Comparison of ENCODE assay signal across 21 cellular contexts in genomic region chr1:115474166-115474565, GRCh38.
DNase-seq lines count a peak whose midpoint lies in the region; ATAC-seq and TF ChIP-seq lines count a peak whose summit lies in the region.
"Had no signal": no experiment of that assay in that cellular context is flagged by ENCODE, and none has a peak within 500 bp of the region (broad histone marks: within the 10 kb centered on the region; RNA-seq: fewer than 3 reads in every experiment).

No MANE protein-coding gene starts in this region.

- no peak overlapping the region for H4K91ac ChIP-seq in IMR-90 (ENCODE audit: insufficient read depth, low read depth, low read length)
- no peak overlapping the region for H4K91ac ChIP-seq in neuronal stem cell (ENCODE audit: low read depth, low read length, poor library complexity)

- H3K4me3 ChIP-seq in IMR-90 (ENCODE audit: insufficient read depth, low read depth, low read length) (no peak overlapping the region), RWPE2 (ENCODE audit: severe bottlenecking) (no peak overlapping the region), neuronal stem cell (ENCODE audit: low read length in 2 of 2) (no peak overlapping the region)
- H3K4me3 ChIP-seq: A549, GM12878, K562 had no signal

- H3K4ac ChIP-seq in IMR-90 (ENCODE audit: low read depth, low read length) (no peak overlapping the region), neuronal stem cell (ENCODE audit: low read length) (no peak overlapping the region)

- POLR2A ChIA-PET in IMR-90 (lab: Charles Lee; ENCODE audit: unreplicated experiment): no interaction called here

- CTCF ChIA-PET in IMR-90 (lab: Yijun Ruan, JAX): interaction anchor here (0.7 kb wide), 1 partner anchor 64 kb away, joined by 3 read pairs; no protein-coding TSS in a partner anchor

- no peak overlapping the region for H2BK5ac ChIP-seq in IMR-90 (ENCODE audit: low read depth, low read length, poor library complexity, severe bottlenecking)
- H2BK5ac ChIP-seq in neuronal stem cell (ENCODE audit: low read length): no peak overlapping the region

- H3K56ac ChIP-seq in IMR-90 (ENCODE audit: extremely low read depth, insufficient read depth, low read length): no peak overlapping the region

- H3K18ac ChIP-seq in IMR-90 (ENCODE audit: low read depth, low read length) (no peak overlapping the region), neuronal stem cell (ENCODE audit: low read length) (peak overlapping the region; percentile 63)

- H2BK15ac ChIP-seq in IMR-90 (ENCODE audit: low read depth, low read length) (no peak overlapping the region), neuronal stem cell (ENCODE audit: low read length) (no peak overlapping the region)

- H3K9me3 ChIP-seq in IMR-90 (ENCODE audit: control insufficient read depth, insufficient read depth, low read length) (no peaks in the 10 kb centered on the region), RWPE2 (ENCODE audit: severe bottlenecking) (no peaks in the 10 kb centered on the region), neuronal stem cell (replicated peaks in 1 of 2; ENCODE audit: control insufficient read depth in 2 of 2, insufficient read depth in 1 of 2, low read depth in 1 of 2, low read length in 2 of 2) (no peaks in the 10 kb centered on the region)
- H3K9me3 ChIP-seq: A549, SK-N-SH had no signal

- H3K23ac ChIP-seq in IMR-90 (ENCODE audit: low read depth, low read length): no peak overlapping the region
- no peak overlapping the region for H3K23ac ChIP-seq in neuronal stem cell (ENCODE audit: low read depth, low read length, poor library complexity)

- no peaks in the 10 kb centered on the region for H4K20me1 ChIP-seq in IMR-90 (ENCODE audit: insufficient read depth, low read length)

- intact Hi-C loops in IMR-90 (cut with micrococcal nuclease): no loop called here

- no peak overlapping the region for H3K27ac ChIP-seq in IMR-90 (ENCODE audit: insufficient read depth, low read length)
- peak overlapping the region; percentile 21 for H3K27ac ChIP-seq in RWPE2 (ENCODE audit: poor library complexity, severe bottlenecking)
- H3K27ac ChIP-seq in epithelial cell of prostate: no peak overlapping the region
- H3K27ac ChIP-seq in neuronal stem cell (replicated peaks; ENCODE audit: low read length): no peak overlapping the region
- H3K27ac ChIP-seq: A549 had no signal

- H2AK9ac ChIP-seq in IMR-90 (replicated peaks; ENCODE audit: low read depth, low read length, poor library complexity): peak overlapping the region; percentile 38

- in situ Hi-C loops in IMR-90 (cut with MboI; ENCODE audit: low sequenced_read_pairs): loop anchor here (10.0 kb wide), 1 partner anchor 489 kb away; no protein-coding TSS in a partner anchor

- no peaks in the 10 kb centered on the region for H3K36me3 ChIP-seq in IMR-90 (ENCODE audit: control insufficient read depth, insufficient read depth, low read length)
- H3K36me3 ChIP-seq in RWPE2 (ENCODE audit: low read depth): no peaks in the 10 kb centered on the region
- no peaks in the 10 kb centered on the region for H3K36me3 ChIP-seq in neuronal stem cell (replicated peaks in 1 of 2; ENCODE audit: control insufficient read depth in 2 of 2, insufficient read depth in 2 of 2, low read length in 2 of 2)

- ATAC-seq in IMR-90 (ENCODE audit: low read depth) (no peak), RWPE2 (ENCODE audit: low read depth) (peak; percentile 37)
- ATAC-seq: A549, GM12878, K562 had no signal

- no peak for TF ChIP-seq POLR2A in IMR-90 (IDR thresholded peaks at IDR 0.05; ENCODE audit: low read depth, low read length)

- H2AFZ ChIP-seq in IMR-90 (replicated peaks; ENCODE audit: low read length, poor library complexity) (no peak overlapping the region), neuronal stem cell (ENCODE audit: low read length) (no peak overlapping the region)

- no peak overlapping the region for H3K4me2 ChIP-seq in IMR-90 (ENCODE audit: low read depth, low read length)
- no peak overlapping the region for H3K4me2 ChIP-seq in neuronal stem cell (ENCODE audit: insufficient read depth, low read length, poor library complexity, severe bottlenecking)
- H3K4me2 ChIP-seq: A549, SK-N-SH had no signal

- TF ChIP-seq CTCF in IMR-90 (conservative IDR thresholded peaks at IDR 0.05; ENCODE audit: low read depth, low read length) (no peak), RWPE2 (IDR thresholded peaks at IDR 0.05; ENCODE audit: poor library complexity, severe bottlenecking) (no peak)

- no peaks in the 10 kb centered on the region for H3K79me1 ChIP-seq in IMR-90 (ENCODE audit: low read depth in 1 of 2, low read length in 2 of 2)
- no peaks in the 10 kb centered on the region for H3K79me1 ChIP-seq in neuronal stem cell (ENCODE audit: low read depth, low read length)

- no TSS peak for BruUV-seq in IMR-90 (replicated peaks; lab: Mats Ljungman, UMichigan)

- no peak overlapping the region for H3K14ac ChIP-seq in IMR-90 (replicated peaks; ENCODE audit: low read depth, low read length)
- no peak overlapping the region for H3K14ac ChIP-seq in neuronal stem cell (ENCODE audit: low read length)

- no peak overlapping the region for H2BK120ac ChIP-seq in IMR-90 (ENCODE audit: low read depth, low read length)
- H2BK120ac ChIP-seq in neuronal stem cell (ENCODE audit: low read depth, low read length): no peak overlapping the region

- H3K9me1 ChIP-seq in IMR-90 (ENCODE audit: insufficient read depth, low read length): peaks cover 5% of the 10 kb centered on the region; the same call in 1 of the 2 replicates

- H2BK20ac ChIP-seq in IMR-90 (ENCODE audit: low read depth, low read length): no peak overlapping the region

- TF ChIP-seq RAD21 in IMR-90 (IDR thresholded peaks at IDR 0.05; ENCODE audit: low read length): no peak

- DNase-seq in IMR-90: no peak
- DNase-seq in RWPE2 (ENCODE audit: low spot score): no peak
- DNase-seq in epithelial cell of prostate (ENCODE audit: low read depth, low spot score): peak; percentile 55
- DNase-seq in neuronal stem cell (ENCODE audit: low spot score): no peak
- no peak for DNase-seq in NCI-H1930 (lab: John Stamatoyannopoulos, UW)
- no peak for DNase-seq in SKM-1 treated with dmso at 0.1 percent for 144 hours (lab: John Stamatoyannopoulos, UW; ENCODE audit: unreplicated experiment)
- no peak for DNase-seq in SHP77 (lab: John Stamatoyannopoulos, UW)
- DNase-seq: DND-41, H7, HFFc6, NCI-H1092, NCI-H146, NCI-H2029 treated with DMSO at 0.1 percent for 48 hours, NCI-H226, NCI-H510A treated with DMSO at 0.1 percent for 48 hours, NCI-H748 treated with DMSO at 0.1 percent for 48 hours, SIG-M5, SK-N-SH had no signal

- no peak overlapping the region for H2BK12ac ChIP-seq in neuronal stem cell (ENCODE audit: low read length)

- H3K27me3 ChIP-seq in IMR-90 (ENCODE audit: control insufficient read depth, insufficient read depth, low read length): peaks cover under 1% of the 10 kb centered on the region
- H3K27me3 ChIP-seq in RWPE2 (ENCODE audit: insufficient read depth, poor library complexity, severe bottlenecking): no peaks in the 10 kb centered on the region
- H3K27me3 ChIP-seq in neuronal stem cell (ENCODE audit: control insufficient read depth in 3 of 3, insufficient read depth in 3 of 3, low read depth in 1 of 3, low read length in 3 of 3): no peaks in the 10 kb centered on the region

- no CpG with 5 or more reads among the region's 3 CpGs for WGBS in IMR-90 (ENCODE audit: extremely low coverage in 2 of 2, insufficient read length in 1 of 2), 2 experiments
- WGBS in neuronal stem cell (ENCODE audit: extremely low coverage in 2 of 2, insufficient read length in 2 of 2, insufficient replicate concordance in 1 of 2), 2 donors: no CpG with 5 or more reads among the region's 3 CpGs

- no peak overlapping the region for H4K5ac ChIP-seq in IMR-90 (ENCODE audit: low read depth, low read length)

- dilution Hi-C loops in IMR-90 (cut with HindIII; ENCODE audit: low sequenced_read_pairs, unreplicated experiment): no loop called here

- H4K8ac ChIP-seq in IMR-90 (ENCODE audit: low read depth in 2 of 2, low read length in 2 of 2): no peak overlapping the region
- H4K8ac ChIP-seq in neuronal stem cell (ENCODE audit: low read depth, low read length): no peak overlapping the region

- H3K9ac ChIP-seq in IMR-90 (ENCODE audit: low read depth, low read length): no peak overlapping the region
- H3K9ac ChIP-seq in neuronal stem cell (ENCODE audit: low read depth, low read length, poor library complexity): peak overlapping the region; percentile 34
- H3K9ac ChIP-seq: SK-N-SH had no signal

- H2AK5ac ChIP-seq in IMR-90 (ENCODE audit: low read depth, low read length) (no peak overlapping the region), neuronal stem cell (ENCODE audit: low read depth, low read length) (no peak overlapping the region)

- H3K4me1 ChIP-seq in IMR-90 (ENCODE audit: control insufficient read depth, insufficient read depth, low read length) (0 out of 2 replicates have a peak, but pooled peaks cover 2% of the 10 kb centered on the region), RWPE2 (ENCODE audit: insufficient read depth, poor library complexity, severe bottlenecking) (peaks cover 8% of the 10 kb centered on the region), neuronal stem cell (ENCODE audit: control insufficient read depth in 2 of 2, insufficient read depth in 1 of 2, low read depth in 1 of 2, low read length in 2 of 2) (no peaks in the 10 kb centered on the region)

TF ChIP-seq in IMR-90, 13 proteins besides CTCF, POLR2A, EP300 and RAD21:
- TF ChIP-seq USF2 (IDR thresholded peaks at IDR 0.05; ENCODE audit: low read depth, low read length): no peak
